Comparison of ENCODE assay signal across 25 cellular contexts in the genomic region with DNA sequence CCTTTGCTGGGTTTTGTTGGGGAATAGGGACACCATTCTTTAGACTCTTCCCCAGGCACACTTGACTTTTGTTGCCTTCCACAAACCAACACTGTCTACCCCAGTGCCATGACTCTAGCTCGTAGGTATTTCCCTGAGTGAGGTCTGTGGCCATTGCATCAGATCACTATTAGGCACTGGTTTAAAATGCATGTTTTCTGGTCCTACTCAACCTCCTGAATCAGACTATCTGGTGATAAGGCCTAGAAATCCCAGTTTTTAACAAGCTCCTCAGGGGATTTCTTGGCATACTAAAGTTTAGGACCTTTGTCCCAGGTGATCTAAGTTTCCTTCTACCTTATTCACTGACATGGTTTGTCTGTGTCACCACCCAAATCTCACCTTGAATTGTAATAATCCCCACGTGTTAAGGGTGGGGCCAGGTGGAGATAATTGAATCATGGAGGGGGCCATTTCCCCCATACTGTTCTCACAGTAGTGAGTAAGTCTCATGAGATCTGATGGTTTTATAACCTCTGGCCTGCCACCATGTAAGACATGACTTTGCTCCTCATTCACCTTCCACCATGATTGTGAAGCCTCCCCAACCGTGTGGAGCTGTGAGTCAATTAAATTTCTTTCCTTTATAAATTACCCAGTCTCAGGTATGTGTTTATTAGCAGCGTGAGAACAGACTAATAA.
DNase-seq lines count a peak whose midpoint lies in the region; ATAC-seq, FAIRE-seq and TF ChIP-seq lines count a peak whose summit lies in the region.
"Had no signal": no experiment of that assay in that cellular context is flagged by ENCODE, and none has a peak within 500 bp of the region (broad histone marks: within the 10 kb centered on the region; RNA-seq: fewer than 3 reads in every experiment).

No MANE protein-coding gene starts in this region.

- H3K27me3 ChIP-seq in astrocyte (ENCODE audit: insufficient read depth, low read length), result peaks cover 8% of the 10 kb centered on the region
- H3K27me3 ChIP-seq in foreskin keratinocyte, result peaks cover 10% of the 10 kb centered on the region
- H3K27me3 ChIP-seq: body of pancreas had no signal

- H3K27me3 Mint-ChIP-seq in astrocyte (ENCODE audit: low read depth, unreplicated experiment), result no peaks in the 10 kb centered on the region

- peak; percentile 21 for DNase-seq in AG09309 (ENCODE audit: low read depth)
- peak; percentile 31 for DNase-seq in HS-27A (ENCODE audit: low read depth)
- peak; percentile 84 for DNase-seq in astrocyte (ENCODE audit: low read depth)
- DNase-seq in foreskin keratinocyte, result peak; percentile 46 to 81
- DNase-seq in activated CD4-positive, CD25-positive, alpha-beta regulatory T cell (lab: John Stamatoyannopoulos, UW), result no peak
- no peak for DNase-seq in stimulated activated CD4-positive, alpha-beta T cell treated with anti-CD3 and anti-CD28 coated beads, Interleukin-4, amount 100 ng/mL, for 4 hours
- no peak for DNase-seq in SHP77 (lab: John Stamatoyannopoulos, UW)
- DNase-seq: activated CD8-positive, alpha-beta memory T cell treated with anti-CD3 and anti-CD28 coated beads for 24 hours; activated naive CD4-positive, alpha-beta T cell treated with anti-CD3 and anti-CD28 coated beads, Interleukin-2, amount 50 U/mL, for 16 hours; activated T-cell treated with anti-CD3 and anti-CD28 coated beads, Interleukin-2, amount 50 U/mL, for 48 hours; body of pancreas; CD4-positive, CD25-positive, alpha-beta regulatory T cell; DMS 273 treated with DMSO at 0.1 percent for 48 hours; GOT3; Kasumi-1; NCI-H1092; NCI-H2081 treated with DMSO at 0.1 percent for 48 hours; nephron progenitor cell; posterior cingulate gyrus; sigmoid colon; stimulated activated naive CD4-positive, alpha-beta T cell treated with Interleukin-2 at 50 U/mL for 16 hours; T1000 had no signal

- no peak for FAIRE-seq in astrocyte (lab: Jason Lieb, UNC)
- FAIRE-seq: GM12892 had no signal

- peaks cover 2% of the 10 kb centered on the region for H3K36me3 Mint-ChIP-seq in astrocyte (ENCODE audit: low read depth, unreplicated experiment)
- H3K36me3 Mint-ChIP-seq: CD4-positive, CD25-positive, alpha-beta regulatory T cell had no signal

- H4K20me1 ChIP-seq in astrocyte (ENCODE audit: insufficient read depth, low read length), result no peaks in the 10 kb centered on the region

- no peak overlapping the region for H3K4me3 ChIP-seq in AG09309 (ENCODE audit: control insufficient read depth, low read depth, low read length)
- H3K4me3 ChIP-seq in astrocyte (ENCODE audit: insufficient read depth, low read depth, low read length), result no peak overlapping the region
- H3K4me3 ChIP-seq: body of pancreas, sigmoid colon had no signal

- no peak overlapping the region for H3K4me3 Mint-ChIP-seq in astrocyte (ENCODE audit: unreplicated experiment)
- H3K4me3 Mint-ChIP-seq: CD4-positive, CD25-positive, alpha-beta regulatory T cell; nephron progenitor cell had no signal

- no peaks in the 10 kb centered on the region for H3K9me3 ChIP-seq in astrocyte (ENCODE audit: insufficient read depth, low read depth, low read length)
- H3K9me3 ChIP-seq: body of pancreas, sigmoid colon had no signal

- no peak for TF ChIP-seq CTCF in AG09309 (IDR thresholded peaks at IDR 0.05; ENCODE audit: control insufficient read depth, insufficient read depth, low read depth, low read length, missing control alignments)
- TF ChIP-seq CTCF in astrocyte (IDR thresholded peaks at IDR 0.05; ENCODE audit: insufficient read depth, low read depth, low read length), result no peak
- no peak for TF ChIP-seq CTCF in foreskin keratinocyte (conservative IDR thresholded peaks at IDR 0.05)

- no peaks in the 10 kb centered on the region for H3K36me3 ChIP-seq in astrocyte (ENCODE audit: insufficient read depth, low read length)
- H3K36me3 ChIP-seq: sigmoid colon had no signal

- H3K27ac Mint-ChIP-seq in astrocyte (ENCODE audit: unreplicated experiment), result peak overlapping the region; percentile 81
- H3K27ac Mint-ChIP-seq: CD4-positive, CD25-positive, alpha-beta regulatory T cell; nephron progenitor cell had no signal

- peaks cover 10% of the 10 kb centered on the region for H3K9me3 Mint-ChIP-seq in astrocyte (ENCODE audit: unreplicated experiment)

- H3K79me2 ChIP-seq in astrocyte (ENCODE audit: insufficient read depth, low read length), result no peaks in the 10 kb centered on the region

- no peak overlapping the region for H2AFZ ChIP-seq in astrocyte (ENCODE audit: low read depth, low read length)

- H3K4me1 ChIP-seq in astrocyte (ENCODE audit: insufficient read depth, low read length), result no peaks in the 10 kb centered on the region
- H3K4me1 ChIP-seq in foreskin keratinocyte, result no peaks in the 10 kb centered on the region
- H3K4me1 ChIP-seq: body of pancreas, sigmoid colon had no signal

- ATAC-seq in foreskin keratinocyte, result peak; percentile 35
- no peak for ATAC-seq in activated CD4-positive, CD25-positive, alpha-beta regulatory T cell treated with anti-CD3 and anti-CD28 coated beads, Interleukin-2, amount 50 U/mL, for 24 hours
- ATAC-seq: body of pancreas had no signal

- no peak overlapping the region for H3K9ac ChIP-seq in astrocyte (ENCODE audit: low read length)

- H3K4me2 ChIP-seq in astrocyte (ENCODE audit: low read length), result no peak overlapping the region

- H3K27ac ChIP-seq in astrocyte (ENCODE audit: low read depth, low read length) (peak overlapping the region; percentile 17), foreskin keratinocyte (no peak overlapping the region)
- H3K27ac ChIP-seq: body of pancreas, RWPE1, sigmoid colon had no signal

- peaks cover 3% of the 10 kb centered on the region for H3K4me1 Mint-ChIP-seq in astrocyte (ENCODE audit: low read depth, unreplicated experiment)
- H3K4me1 Mint-ChIP-seq: CD4-positive, CD25-positive, alpha-beta regulatory T cell; nephron progenitor cell had no signal

Comparison
In these comparisons a context has a peak if more than half of its experiments do, and no peak if none do; other contexts are left out.
1. DNase-seq: peak in AG09309 (single experiment), HS-27A (single experiment), astrocyte (single experiment) and foreskin keratinocyte (2 of 2); none in activated CD4-positive, CD25-positive, alpha-beta regulatory T cell (0 of 4), stimulated activated CD4-positive, alpha-beta T cell treated with anti-CD3 and anti-CD28 coated beads, Interleukin-4, amount 100 ng/mL, for 4 hours (0 of 2) and SHP77 (0 of 2).